ENCODE assay signal across 21 cellular contexts in the genomic region with DNA sequence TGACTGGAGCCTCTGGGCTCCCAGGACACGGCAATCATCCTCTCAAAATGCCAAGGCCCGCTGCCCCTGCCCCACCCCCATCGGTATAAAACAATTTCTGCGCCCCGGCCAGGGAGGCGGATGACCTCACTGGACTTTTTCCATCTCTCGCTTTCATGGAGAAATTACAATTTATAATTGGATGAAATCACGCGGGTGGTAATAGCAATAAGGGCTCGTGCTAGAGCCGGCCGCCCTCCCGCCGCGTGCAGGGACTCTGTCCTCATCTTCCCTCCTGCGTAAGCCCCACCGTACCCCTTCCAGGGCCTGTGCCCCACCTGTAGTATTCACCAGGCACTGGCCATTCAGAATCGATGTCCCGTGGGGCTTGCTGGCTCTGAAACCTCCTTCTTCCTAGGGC.
A peak's percentile ranks its signal among the peaks of the same experiment; 100 is the strongest.
DNase-seq lines count a peak whose midpoint lies in the region; ATAC-seq and TF ChIP-seq lines count a peak whose summit lies in the region.
"Had no signal": no experiment of that assay in that cellular context is flagged by ENCODE, and none has a peak within 500 bp of the region (broad histone marks: within the 10 kb centered on the region; RNA-seq: fewer than 3 reads in every experiment).

No MANE protein-coding gene starts in this region.

- DNase-seq in DMS79 treated with DMSO at 0.1 percent for 48 hours (lab: John Stamatoyannopoulos, UW) (peak; percentile 49), DMS79 (lab: John Stamatoyannopoulos, UW) (no peak), fibroblast of peridontal ligament (ENCODE audit: extremely low read depth) (peak; percentile 54), NCI-H2171 treated with DMSO at 0.1 percent for 48 hours (lab: John Stamatoyannopoulos, UW) (no peak), COLO829 (ENCODE audit: low spot score) (no peak), NCI-H69 (lab: John Stamatoyannopoulos, UW) (no peak)
- DNase-seq in effector memory CD8-positive, alpha-beta T cell = no peak
- DNase-seq: activated CD4-positive, alpha-beta T cell treated with anti-CD3 and anti-CD28 coated beads, Interleukin-2, amount 50 U/mL, for 48 hours; activated T-cell treated with anti-CD3 and anti-CD28 coated beads, Interleukin-2, amount 50 U/mL, for 1 hour; body of pancreas; GOT3; lower lobe of right lung; naive thymus-derived CD8-positive, alpha-beta T cell; NCI-H1436 treated with DMSO at 0.1 percent for 48 hours; NCI-H446 treated with DMSO at 0.1 percent for 48 hours; stimulated activated CD4-positive, alpha-beta T cell treated with anti-CD3 and anti-CD28 coated beads, Interleukin-4, amount 100 ng/mL, for 4 hours; WERI-Rb-1 had no signal

- ATAC-seq in effector memory CD8-positive, alpha-beta T cell (replicated peaks) = no peak
- ATAC-seq: body of pancreas; HepG2; lower lobe of right lung; naive thymus-derived CD8-positive, alpha-beta T cell had no signal

- no peak overlapping the region for H3K4me3 Mint-ChIP-seq in nephron
- no peak overlapping the region for H3K4me3 Mint-ChIP-seq in effector memory CD8-positive, alpha-beta T cell
- H3K4me3 Mint-ChIP-seq: activated naive CD4-positive, alpha-beta T cell treated with anti-CD3 and anti-CD28 coated beads, Interleukin-2, amount 50 U/mL, for 24 hours; naive thymus-derived CD8-positive, alpha-beta T cell had no signal

- H3K36me3 Mint-ChIP-seq in nephron (ENCODE audit: low read depth) = no peaks in the 10 kb centered on the region
- H3K36me3 Mint-ChIP-seq in effector memory CD8-positive, alpha-beta T cell (ENCODE audit: insufficient read depth) = no peaks in the 10 kb centered on the region
- H3K36me3 Mint-ChIP-seq: activated naive CD4-positive, alpha-beta T cell treated with anti-CD3 and anti-CD28 coated beads, Interleukin-2, amount 50 U/mL, for 24 hours; naive thymus-derived CD8-positive, alpha-beta T cell had no signal

- H3K4me1 Mint-ChIP-seq in nephron = peaks cover 54% of the 10 kb centered on the region
- peaks cover 0 to 5% of the 10 kb centered on the region in 2 donors for H3K4me1 Mint-ChIP-seq in effector memory CD8-positive, alpha-beta T cell (ENCODE audit: low read depth in 2 of 2)
- H3K4me1 Mint-ChIP-seq: activated naive CD4-positive, alpha-beta T cell treated with anti-CD3 and anti-CD28 coated beads, Interleukin-2, amount 50 U/mL, for 24 hours had no signal

- peaks cover 16% of the 10 kb centered on the region for H3K27me3 Mint-ChIP-seq in nephron (ENCODE audit: low read depth)
- H3K27me3 Mint-ChIP-seq in effector memory CD8-positive, alpha-beta T cell = no peaks in the 10 kb centered on the region
- H3K27me3 Mint-ChIP-seq: activated naive CD4-positive, alpha-beta T cell treated with anti-CD3 and anti-CD28 coated beads, Interleukin-2, amount 50 U/mL, for 24 hours; naive thymus-derived CD8-positive, alpha-beta T cell had no signal

- H3K9me3 Mint-ChIP-seq in nephron = no peaks in the 10 kb centered on the region
- no peaks in the 10 kb centered on the region for H3K9me3 Mint-ChIP-seq in effector memory CD8-positive, alpha-beta T cell
- H3K9me3 Mint-ChIP-seq: activated naive CD4-positive, alpha-beta T cell treated with anti-CD3 and anti-CD28 coated beads, Interleukin-2, amount 50 U/mL, for 24 hours; naive thymus-derived CD8-positive, alpha-beta T cell had no signal

- TF ChIP-seq CTCF in nephron (IDR thresholded peaks at IDR 0.05; ENCODE audit: unreplicated experiment in 3 of 3) = no peak

- H3K27ac Mint-ChIP-seq in nephron = peak overlapping the region; percentile 32 to 81 (median 57)
- H3K27ac Mint-ChIP-seq in effector memory CD8-positive, alpha-beta T cell = no peak overlapping the region
- H3K27ac Mint-ChIP-seq: activated naive CD4-positive, alpha-beta T cell treated with anti-CD3 and anti-CD28 coated beads, Interleukin-2, amount 50 U/mL, for 24 hours; progenitor cell of endocrine pancreas had no signal

Comparison
In these comparisons a context has a peak if more than half of its experiments do, and no peak if none do; other contexts are left out.
1. DNase-seq: peak in DMS79 treated with DMSO at 0.1 percent for 48 hours (single experiment) and fibroblast of peridontal ligament (single experiment); none in DMS79 (single experiment), effector memory CD8-positive, alpha-beta T cell (0 of 3), NCI-H2171 treated with DMSO at 0.1 percent for 48 hours (single experiment), COLO829 (single experiment) and NCI-H69 (single experiment).
2. H3K27ac Mint-ChIP-seq: peak in nephron (3 of 3); none in effector memory CD8-positive, alpha-beta T cell (0 of 2).